ENCODE assay signal across 33 cellular contexts in genomic region chr7:2700141-2700850, GRCh38. TPM values are rescaled to one million over a fixed set of nuclear protein-coding genes. Genes with fewer than 3 reads are reported as not detected.
DNase-seq lines count a peak whose midpoint lies in the region; ATAC-seq and TF ChIP-seq lines count a peak whose summit lies in the region.
"Had no signal": no experiment of that assay in that cellular context is flagged by ENCODE, and none has a peak within 500 bp of the region (broad histone marks: within the 10 kb centered on the region; RNA-seq: fewer than 3 reads in every experiment).

No MANE protein-coding gene starts in this region.

- H3K79me2 ChIP-seq in Karpas-422 (ENCODE audit: low read length): no peaks in the 10 kb centered on the region
- H3K79me2 ChIP-seq: parathyroid adenoma had no signal

- H3K9ac ChIP-seq in BLaER1 (peak overlapping the region; percentile 36; the same call in 1 of the 2 replicates), Karpas-422 (ENCODE audit: low read length) (no peak overlapping the region)
- H3K9ac ChIP-seq: neural progenitor cell, parathyroid adenoma had no signal

- in situ Hi-C loops in GM13976 (cut with MboI; ENCODE audit: low sequenced_read_pairs, unreplicated experiment): no loop called here

- POLR2A ChIA-PET in activated CD4-positive, alpha-beta T cell treated with anti-CD3 and anti-CD28 coated beads, Interleukin-2, amount 10 ng/mL, durations not matched to agents 7 days and 5 days (lab: Charles Lee): interaction anchor here (1.6 kb wide), 1 partner anchor 10 kb away, joined by 8 read pairs; no protein-coding TSS in a partner anchor

- peaks cover 38% of the 10 kb centered on the region for H3K4me1 Mint-ChIP-seq in activated CD4-positive, alpha-beta T cell treated with anti-CD3 and anti-CD28 coated beads, Interleukin-2, amount 10 ng/mL, durations not matched to agents 7 days and 5 days
- H3K4me1 Mint-ChIP-seq in immature natural killer cell: peaks cover 30 to 35% of the 10 kb centered on the region in 2 donors
- H3K4me1 Mint-ChIP-seq: neural progenitor cell had no signal

- CTCF ChIA-PET in activated CD4-positive, alpha-beta T cell treated with anti-CD3 and anti-CD28 coated beads, Interleukin-2, amount 10 ng/mL, durations not matched to agents 7 days and 5 days (lab: Charles Lee): interaction anchor here (1.6 to 6.8 kb wide), 5 partner anchors 10 to 231 kb away, joined by 3 to 84 read pairs (median 4); no protein-coding TSS in a partner anchor

- H4K20me1 ChIP-seq in BLaER1 (no peaks in the 10 kb centered on the region), Karpas-422 (ENCODE audit: insufficient read depth, low read depth, low read length) (no peaks in the 10 kb centered on the region)

- no peak for ATAC-seq in HG03439 (IDR thresholded peaks at IDR 0.05; ENCODE audit: unreplicated experiment)
- ATAC-seq: foreskin keratinocyte, Panc1 had no signal

- peaks cover 7% of the 10 kb centered on the region for H3K27me3 Mint-ChIP-seq in activated CD4-positive, alpha-beta T cell treated with anti-CD3 and anti-CD28 coated beads, Interleukin-2, amount 10 ng/mL, durations not matched to agents 7 days and 5 days
- peaks cover 18 to 21% (median 21%) of the 10 kb centered on the region in 3 donors for H3K27me3 Mint-ChIP-seq in immature natural killer cell (ENCODE audit: low read depth in 3 of 3)

- H3K9me2 ChIP-seq in Karpas-422 (replicated peaks; ENCODE audit: insufficient read depth, low read length): no peaks in the 10 kb centered on the region

- H3K4me3 ChIP-seq in BLaER1: peak overlapping the region; percentile 27; the same call in 1 of the 2 replicates
- no peak overlapping the region for H3K4me3 ChIP-seq in Karpas-422 (ENCODE audit: low read length)
- H3K4me3 ChIP-seq: esophagus squamous epithelium, left ventricle myocardium inferior, neural progenitor cell, skin epidermis, testis, vagina had no signal

- H3K36me3 ChIP-seq in BLaER1 (no peaks in the 10 kb centered on the region), Karpas-422 (ENCODE audit: insufficient read depth, low read length) (no peaks in the 10 kb centered on the region)
- H3K36me3 ChIP-seq: esophagus squamous epithelium, left ventricle myocardium inferior, neural progenitor cell, vagina had no signal

- H3K27ac ChIP-seq in BLaER1: peak overlapping the region; percentile 65
- H3K27ac ChIP-seq in Karpas-422 (ENCODE audit: low read length): no peak overlapping the region
- H3K27ac ChIP-seq: esophagus squamous epithelium, foreskin keratinocyte, left ventricle myocardium inferior, neural progenitor cell, parathyroid adenoma, testis had no signal

- H2AFZ ChIP-seq in Karpas-422 (ENCODE audit: low read length): no peak overlapping the region
- H2AFZ ChIP-seq: neural progenitor cell, parathyroid adenoma had no signal

- no peaks in the 10 kb centered on the region for H3K36me3 Mint-ChIP-seq in activated CD4-positive, alpha-beta T cell treated with anti-CD3 and anti-CD28 coated beads, Interleukin-2, amount 10 ng/mL, durations not matched to agents 7 days and 5 days (ENCODE audit: low read depth)
- H3K36me3 Mint-ChIP-seq in immature natural killer cell: peaks cover 0 to 5% (median 0%) of the 10 kb centered on the region in 3 donors
- H3K36me3 Mint-ChIP-seq: neural progenitor cell had no signal

- no peaks in the 10 kb centered on the region for H3K9me3 Mint-ChIP-seq in activated CD4-positive, alpha-beta T cell treated with anti-CD3 and anti-CD28 coated beads, Interleukin-2, amount 10 ng/mL, durations not matched to agents 7 days and 5 days
- no peaks in the 10 kb centered on the region for H3K9me3 Mint-ChIP-seq in immature natural killer cell
- H3K9me3 Mint-ChIP-seq: neural progenitor cell had no signal

- no peak for DNase-seq in activated CD4-positive, alpha-beta T cell treated with anti-CD3 and anti-CD28 coated beads, Interleukin-2, amount 10 ng/mL, durations not matched to agents 7 days and 5 days
- no peak for DNase-seq in activated CD4-positive, alpha-beta T cell treated with anti-CD3 and anti-CD28 coated beads for 4 hours
- DNase-seq in Karpas-422 (peak; percentile 17), immature natural killer cell (no peak), GM13976 (ENCODE audit: low spot score) (no peak), SIG-M5 treated with dmso at 0.1 percent for 504 hours (lab: John Stamatoyannopoulos, UW; ENCODE audit: unreplicated experiment) (no peak)
- DNase-seq: activated CD4-positive, alpha-beta T cell treated with anti-CD3 and anti-CD28 coated beads, Interleukin-2, amount 50 U/mL, for 4 hours; activated CD8-positive, alpha-beta memory T cell treated with anti-CD3 and anti-CD28 coated beads, Interleukin-2, amount 50 U/mL, for 4 hours; caudate nucleus; dermis blood vessel endothelial cell; DMS 273 treated with DMSO at 0.1 percent for 48 hours; esophagus squamous epithelium; foreskin keratinocyte; head of caudate nucleus; islet precursor cell; Kasumi-1; left ventricle myocardium inferior; mesenchymal stem cell; MV-4-11; NCI-H1436; NCI-H226; NCI-H69; retina; SHP77; stimulated activated naive CD4-positive, alpha-beta T cell treated with Interleukin-2 at 50 U/mL for 16 hours; testis had no signal

- H3K4me1 ChIP-seq in BLaER1 (peaks cover 82% of the 10 kb centered on the region), Karpas-422 (ENCODE audit: low read length) (no peaks in the 10 kb centered on the region)
- H3K4me1 ChIP-seq: foreskin keratinocyte, left ventricle myocardium inferior, neural progenitor cell, parathyroid adenoma, testis had no signal

- no peak overlapping the region for H3K4me3 Mint-ChIP-seq in activated CD4-positive, alpha-beta T cell treated with anti-CD3 and anti-CD28 coated beads, Interleukin-2, amount 10 ng/mL, durations not matched to agents 7 days and 5 days
- H3K4me3 Mint-ChIP-seq in immature natural killer cell: peak overlapping the region in 4 of 5 donors; percentile 21 to 70 (median 57)
- H3K4me3 Mint-ChIP-seq: neural progenitor cell had no signal

- peak overlapping the region; percentile 84 for H3K4me2 ChIP-seq in BLaER1
- no peak overlapping the region for H3K4me2 ChIP-seq in Karpas-422 (ENCODE audit: low read depth, low read length, poor library complexity, severe bottlenecking)
- H3K4me2 ChIP-seq: neural progenitor cell had no signal

- peak overlapping the region; percentile 76 for H3K27ac Mint-ChIP-seq in activated CD4-positive, alpha-beta T cell treated with anti-CD3 and anti-CD28 coated beads, Interleukin-2, amount 10 ng/mL, durations not matched to agents 7 days and 5 days
- peak overlapping the region in 3 of 6 donors; percentile 7 to 55 (median 53) for H3K27ac Mint-ChIP-seq in immature natural killer cell
- H3K27ac Mint-ChIP-seq: neural progenitor cell had no signal

- no peak for TF ChIP-seq CTCF in GM13976 (IDR thresholded peaks at IDR 0.05; ENCODE audit: borderline replicate concordance, control extremely low read depth, extremely low read depth, insufficient read depth, missing control alignments)

- H3K9me3 ChIP-seq in BLaER1: no peaks in the 10 kb centered on the region; the same call in 1 of the 2 replicates
- H3K9me3 ChIP-seq in Karpas-422 (ENCODE audit: low read length): no peaks in the 10 kb centered on the region
- H3K9me3 ChIP-seq: esophagus squamous epithelium, left ventricle myocardium inferior, testis, vagina had no signal

- H3K27me3 ChIP-seq in BLaER1 (no peaks in the 10 kb centered on the region), Karpas-422 (ENCODE audit: low read length) (no peaks in the 10 kb centered on the region)
- H3K27me3 ChIP-seq: neural progenitor cell, testis, vagina had no signal

RNA-seq across cellular contexts. Expression of gene AMZ1, which starts 12.3 kb away (rescaled TPM):
- under 1 TPM; 0.05 to 0.08 TPM for total RNA-seq in activated CD4-positive, alpha-beta T cell treated with anti-CD3 and anti-CD28 coated beads, Interleukin-2, amount 10 ng/mL, durations not matched to agents 7 days and 5 days
- not detected in 2 replicates for total RNA-seq in Karpas-422 (2014; rRNA removed; shearing (Covaris generic); ENCODE audit: low replicate concordance)
- under 1 TPM in 1 of 3 donors, not detected in 2; 0.11 TPM for polyA plus RNA-seq in immature natural killer cell
- total RNA-seq: foreskin keratinocyte had no signal
- polyA plus RNA-seq: foreskin keratinocyte had no signal
